ENCODE assay signal across 1 cellular context in genomic region chr14:103530831-103531230, GRCh38.
TF ChIP-seq lines count a peak whose summit lies in the region.

No MANE protein-coding gene starts in this region.

TF ChIP-seq in A549, 52 proteins besides CTCF, POLR2A, EP300 and RAD21:
- TF ChIP-seq ATOH8 (CRISPR knock-in tag; IDR thresholded peaks at IDR 0.05; ENCODE audit: low read depth) (no peak), NPAS2 (CRISPR knock-in tag; IDR thresholded peaks at IDR 0.05; ENCODE audit: borderline replicate concordance) (no peak), ESRRA (IDR thresholded peaks at IDR 0.05; ENCODE audit: borderline replicate concordance, low read length) (no peak), CBX8 (IDR thresholded peaks at IDR 0.05) (no peak)
